ENCODE assay signal across 8 cellular contexts in genomic region chr20:49276201-49276894, GRCh38. TPM values are rescaled to one million over a fixed set of nuclear protein-coding genes. Genes with fewer than 3 reads are reported as not detected.
DNase-seq lines count a peak whose midpoint lies in the region; ATAC-seq and TF ChIP-seq lines count a peak whose summit lies in the region.

No MANE protein-coding gene starts in this region.

- DNase-seq in CD8-positive, alpha-beta memory T cell: peak; percentile 20 to 71 (median 35)
- DNase-seq in SIG-M5 (lab: John Stamatoyannopoulos, UW) (peak; percentile 35), ascending aorta (ENCODE audit: low spot score in 2 of 2) (peak in 1 of 2 donors; percentile 72), kidney glomerular epithelial cell (lab: John Stamatoyannopoulos, UW) (peak; percentile 91), SW480 (ENCODE audit: low spot score) (no peak)
- DNase-seq in stimulated activated CD8-positive, alpha-beta memory T cell treated with anti-CD3 and anti-CD28 coated beads, Interleukin-12 subunit alpha, Interleukin-12 subunit beta, amount 100 ng/mL, for 1 hour (ENCODE audit: low read depth): peak; percentile 40

- peak overlapping the region; percentile 97 for H3K4me3 ChIP-seq in CD8-positive, alpha-beta memory T cell (ENCODE audit: low read length)
- peak overlapping the region; percentile 75 to 98 for H3K4me3 ChIP-seq in ascending aorta

- POLR2A ChIA-PET in CD8-positive, alpha-beta memory T cell (lab: Charles Lee): interaction anchor here (1.0 to 1.2 kb wide), 3 partner anchors 9 to 16 kb away, joined by 4 to 9 read pairs (median 8); no protein-coding TSS in a partner anchor

- H3K9me3 Mint-ChIP-seq in CD8-positive, alpha-beta memory T cell: peaks cover 13 to 31% (median 28%) of the 10 kb centered on the region in 5 donors

- H3K4me1 Mint-ChIP-seq in CD8-positive, alpha-beta memory T cell: peaks cover 57 to 76% (median 68%) of the 10 kb centered on the region in 3 donors

- peaks cover 16% of the 10 kb centered on the region for H3K9me3 ChIP-seq in CD8-positive, alpha-beta memory T cell (ENCODE audit: low read length)
- H3K9me3 ChIP-seq in ascending aorta: peaks cover 9 to 10% of the 10 kb centered on the region in 2 donors

- no peak for ATAC-seq in GM21367 (IDR thresholded peaks at IDR 0.05; ENCODE audit: unreplicated experiment)

- peaks cover 0 to 11% of the 10 kb centered on the region in 2 donors for H3K27me3 Mint-ChIP-seq in CD8-positive, alpha-beta memory T cell

- CTCF ChIA-PET in CD8-positive, alpha-beta memory T cell (lab: Charles Lee): interaction anchor here (0.7 to 1.8 kb wide), 4 partner anchors 9 to 47 kb away, joined by 3 to 8 read pairs (median 4); no protein-coding TSS in a partner anchor

- peaks cover 62% of the 10 kb centered on the region for H3K4me1 ChIP-seq in CD8-positive, alpha-beta memory T cell (ENCODE audit: insufficient read depth, low read length)
- H3K4me1 ChIP-seq in ascending aorta: peaks cover 21 to 26% of the 10 kb centered on the region in 2 donors

- H3K4me3 Mint-ChIP-seq in CD8-positive, alpha-beta memory T cell: peak overlapping the region; percentile 90 to 98 (median 96)

- H3K27me3 ChIP-seq in CD8-positive, alpha-beta memory T cell (ENCODE audit: insufficient read depth, low read length, poor library complexity, severe bottlenecking): no peaks in the 10 kb centered on the region
- no peaks in the 10 kb centered on the region for H3K27me3 ChIP-seq in ascending aorta

- H3K27ac ChIP-seq in CD8-positive, alpha-beta memory T cell (ENCODE audit: low read depth, low read length): peak overlapping the region; percentile 88
- peak overlapping the region; percentile 94 to 99 for H3K27ac ChIP-seq in ascending aorta

- H3K36me3 ChIP-seq in CD8-positive, alpha-beta memory T cell (ENCODE audit: insufficient read depth, low read length): peaks cover 43% of the 10 kb centered on the region
- H3K36me3 ChIP-seq in ascending aorta: peaks cover 31 to 47% of the 10 kb centered on the region in 2 donors

- intact Hi-C loops in ascending aorta (cut with DNase I): no loop called here

- peak; percentile 50; the same call in 1 of the 2 replicates for TF ChIP-seq EP300 in Ishikawa (IDR thresholded peaks at IDR 0.05; ENCODE audit: borderline replicate concordance)

- peak overlapping the region; percentile 91 to 100 (median 96) for H3K27ac Mint-ChIP-seq in CD8-positive, alpha-beta memory T cell

- peaks cover 27 to 74% (median 34%) of the 10 kb centered on the region in 3 donors for H3K36me3 Mint-ChIP-seq in CD8-positive, alpha-beta memory T cell

- no peak for TF ChIP-seq RAD21 in Ishikawa (IDR thresholded peaks at IDR 0.05; ENCODE audit: low read depth)

- no peak for TF ChIP-seq CTCF in ascending aorta (IDR thresholded peaks at IDR 0.05)

TF ChIP-seq in Ishikawa, 13 proteins besides CTCF, POLR2A, EP300 and RAD21:
- TF ChIP-seq USF1 (IDR thresholded peaks at IDR 0.05) (no peak), CREB1 (IDR thresholded peaks at IDR 0.05; ENCODE audit: low read depth) (no peak), REST (IDR thresholded peaks at IDR 0.05; ENCODE audit: low read depth) (no peak), TAF1 (IDR thresholded peaks at IDR 0.05; ENCODE audit: low read depth) (no peak), EGR1 (IDR thresholded peaks at IDR 0.05) (no peak), TEAD4 (IDR thresholded peaks at IDR 0.05) (peak; percentile 22; the same call in 1 of the 2 replicates), CEBPB (IDR thresholded peaks at IDR 0.05) (peak; percentile 84), ZBTB7A (IDR thresholded peaks at IDR 0.05; ENCODE audit: low read depth) (no peak), FOXM1 (IDR thresholded peaks at IDR 0.05; ENCODE audit: borderline replicate concordance, low read depth) (no peak), MAX (IDR thresholded peaks at IDR 0.05) (no peak), TCF12 (IDR thresholded peaks at IDR 0.05; ENCODE audit: low read depth) (0 out of 2 replicates have a peak, but pooled peaks have one; percentile 58), NFIC (IDR thresholded peaks at IDR 0.05) (peak; percentile 97)

RNA-seq across cellular contexts. Expression of gene ZNFX1, which starts 1.5 kb away (rescaled TPM):
- 10 to 100 TPM; 55.7 to 58.9 TPM for total RNA-seq in CD8-positive, alpha-beta memory T cell
- polyA plus RNA-seq in CD8-positive, alpha-beta memory T cell: 75.9 TPM
- 49.1 TPM for total RNA-seq in ascending aorta

RNA-seq across cellular contexts. Expression of gene DDX27, which starts 57.1 kb away (rescaled TPM):
- total RNA-seq in CD8-positive, alpha-beta memory T cell: 10 to 100 TPM; 67.3 to 68.7 TPM
- polyA plus RNA-seq in CD8-positive, alpha-beta memory T cell: 50.1 TPM
- total RNA-seq in ascending aorta: 17.3 TPM
